ENCODE assay signal across 8 cellular contexts in the genomic region with DNA sequence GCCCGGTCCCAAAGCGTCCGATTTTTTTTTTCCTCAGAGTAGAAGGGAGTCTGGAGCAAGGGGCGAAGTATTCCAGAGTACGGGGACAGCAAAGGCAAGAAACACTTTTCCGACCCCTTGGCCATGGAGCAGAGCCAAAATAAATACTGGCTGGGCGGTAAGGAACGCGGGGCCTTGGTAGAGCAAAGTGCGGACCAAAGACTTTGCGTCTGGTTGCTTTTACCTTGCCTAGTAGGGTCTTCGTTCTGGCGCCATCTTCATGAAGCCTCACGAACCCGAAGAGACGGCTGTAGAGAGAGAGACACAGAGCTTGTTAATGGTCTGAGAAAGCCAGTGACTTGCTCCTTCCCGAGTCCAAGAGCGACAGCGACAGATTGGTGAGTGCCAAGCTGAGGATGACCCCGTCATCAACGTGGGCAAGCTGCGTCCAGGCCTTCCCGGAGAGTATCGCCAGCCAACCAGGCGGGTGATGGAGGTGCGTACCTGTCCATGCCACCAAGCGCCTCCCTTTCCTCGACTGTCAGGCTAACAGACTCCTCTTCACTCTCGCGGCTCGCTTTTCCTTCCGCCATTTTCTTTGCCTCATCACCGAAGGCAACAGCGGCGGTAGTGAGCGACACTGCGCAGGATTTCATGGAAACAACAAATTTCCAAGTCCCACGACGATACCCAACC. TPM values are rescaled to one million over a fixed set of nuclear protein-coding genes. Genes with fewer than 3 reads are reported as not detected.
DNase-seq lines count a peak whose midpoint lies in the region; ATAC-seq, FAIRE-seq and TF ChIP-seq lines count a peak whose summit lies in the region.

No MANE protein-coding gene starts in this region.

- CTCF ChIA-PET in RWPE1 (lab: Yijun Ruan, JAX), result no interaction called here

- no peak for FAIRE-seq in GM12892 (lab: Jason Lieb, UNC)

- DNase-seq in A172 (ENCODE audit: low spot score), result peak; percentile 28
- peak; percentile 16 for DNase-seq in activated CD4-positive, CD25-positive, alpha-beta regulatory T cell treated with anti-CD3 and anti-CD28 coated beads, Interleukin-2, amount 50 U/mL, for 16 hours (ENCODE audit: low read depth, low spot score)
- DNase-seq in fibroblast of villous mesenchyme (ENCODE audit: low read depth), result peak; percentile 14
- peak; percentile 66 for DNase-seq in stimulated activated CD4-positive, alpha-beta T cell treated with anti-CD3 and anti-CD28 coated beads, Interleukin-1b, Interleukin-23, amount 100 ng/mL, for 48 hours
- DNase-seq in GM12892 (ENCODE audit: insufficient read length), result no peak
- no peak for DNase-seq in RWPE1 (ENCODE audit: low spot score)

- POLR2A ChIA-PET in RWPE1 (lab: Yijun Ruan, JAX; ENCODE audit: low non-redundant PET), result no interaction called here

- H3K4me3 ChIP-seq in fibroblast of villous mesenchyme (ENCODE audit: low read depth, low read length), result peak overlapping the region; percentile 80

- no peak for TF ChIP-seq POLR2A in GM12892 (IDR thresholded peaks at IDR 0.05; ENCODE audit: low read depth, low read length)

- ATAC-seq in HG02642 (IDR thresholded peaks at IDR 0.05; ENCODE audit: poor library complexity, unreplicated experiment), result peak; percentile 49
- ATAC-seq in HG03521 (IDR thresholded peaks at IDR 0.05; ENCODE audit: unreplicated experiment), result no peak

- TF ChIP-seq CTCF in fibroblast of villous mesenchyme (IDR thresholded peaks at IDR 0.05; ENCODE audit: insufficient read depth, low read depth, low read length), result no peak
- TF ChIP-seq CTCF in RWPE1 (conservative IDR thresholded peaks at IDR 0.05; ENCODE audit: low read depth), result no peak

- no peak overlapping the region for H3K27ac ChIP-seq in RWPE1

RNA-seq across cellular contexts. Expression of a gene that starts 0.7 kb away (rescaled TPM):
- total RNA-seq in A172 (2014; rRNA removed; shearing (Covaris generic)), result 10.8 and 13.2 TPM in 2 replicates
- total RNA-seq in fibroblast of villous mesenchyme, result 3.5 TPM in 1 of 2 replicates, not detected in the other
- not detected for polyA plus RNA-seq in GM12892 (2012; ENCODE audit: missing spikeins)

Comparison
In these comparisons a context has a peak if more than half of its experiments do, and no peak if none do; other contexts are left out.
1. DNase-seq: peak in A172 (single experiment), activated CD4-positive, CD25-positive, alpha-beta regulatory T cell treated with anti-CD3 and anti-CD28 coated beads, Interleukin-2, amount 50 U/mL, for 16 hours (single experiment), fibroblast of villous mesenchyme (single experiment) and stimulated activated CD4-positive, alpha-beta T cell treated with anti-CD3 and anti-CD28 coated beads, Interleukin-1b, Interleukin-23, amount 100 ng/mL, for 48 hours (single experiment); none in GM12892 (single experiment) and RWPE1 (single experiment).